In the genomic region with DNA sequence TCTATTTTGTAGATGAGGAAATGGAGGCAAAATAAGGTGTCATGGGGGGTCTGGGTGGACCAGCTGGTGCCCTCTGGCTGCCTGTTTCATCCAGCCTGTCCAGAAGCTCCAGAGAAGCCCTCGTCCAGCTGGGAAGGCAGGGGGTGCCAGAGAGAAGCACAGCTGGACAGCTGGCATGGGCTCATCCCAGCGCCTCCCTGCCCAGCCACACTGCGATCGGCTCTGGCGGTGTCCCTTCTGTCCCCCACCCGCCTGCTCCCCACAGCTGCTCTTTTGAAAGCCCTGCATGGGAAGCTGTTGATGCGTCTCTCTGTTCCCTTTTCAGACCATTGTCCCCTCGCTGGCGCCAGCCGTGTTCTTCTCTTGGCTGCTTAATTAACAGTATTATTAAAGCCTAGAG, we compare ENCODE assay signal across 12 cellular contexts.
DNase-seq lines count a peak whose midpoint lies in the region; ATAC-seq and TF ChIP-seq lines count a peak whose summit lies in the region.
"Had no signal": no experiment of that assay in that cellular context is flagged by ENCODE, and none has a peak within 500 bp of the region (broad histone marks: within the 10 kb centered on the region; RNA-seq: fewer than 3 reads in every experiment).

No MANE protein-coding gene starts in this region.

- no peak for ATAC-seq in HG03460 (IDR thresholded peaks at IDR 0.05; ENCODE audit: unreplicated experiment)
- ATAC-seq: right lobe of liver had no signal

- peaks cover 0 to 5% (median 0%) of the 10 kb centered on the region in 8 donors for H3K9me3 ChIP-seq in spleen
- H3K9me3 ChIP-seq: right lobe of liver had no signal

- intact Hi-C loops in spleen (cut with DNase I; ENCODE audit: low total_unique reads): no loop called here

- H3K27ac ChIP-seq in spleen: no peak overlapping the region
- H3K27ac ChIP-seq: right lobe of liver had no signal

- peaks cover 0 to 11% (median 0%) of the 10 kb centered on the region in 6 donors for H3K4me1 ChIP-seq in spleen
- H3K4me1 ChIP-seq: right lobe of liver had no signal

- H3K27me3 ChIP-seq in spleen (replicated peaks in 1 of 7): peaks cover 0 to 38% (median 0%) of the 10 kb centered on the region in 7 donors
- H3K27me3 ChIP-seq: right lobe of liver had no signal

- no peak for TF ChIP-seq POLR2A in spleen (IDR thresholded peaks at IDR 0.05)

- DNase-seq in NCI-H748 (lab: John Stamatoyannopoulos, UW; ENCODE audit: unreplicated experiment): peak; percentile 47
- DNase-seq in NCI-H748 treated with DMSO at 0.1 percent for 48 hours (lab: John Stamatoyannopoulos, UW): no peak
- peak in 54 of 58 donors; percentile 4 to 94 (median 72) for DNase-seq in anterior cingulate cortex (lab: John Stamatoyannopoulos, UW)
- peak; percentile 70 for DNase-seq in inferior parietal cortex (ENCODE audit: extremely low spot score)
- peak; percentile 37 for DNase-seq in spleen
- no peak for DNase-seq in AML-193 (lab: John Stamatoyannopoulos, UW)
- DNase-seq in NCI-H1694 (lab: John Stamatoyannopoulos, UW): no peak
- DNase-seq: GDM1, NCI-H1417 treated with DMSO at 0.1 percent for 48 hours, right lobe of liver, T-helper 9 cell had no signal

- no peaks in the 10 kb centered on the region for H3K36me3 ChIP-seq in spleen
- H3K36me3 ChIP-seq: right lobe of liver had no signal

- 53 to 65% (median 58%) methylated on average over 10 of the region's 10 CpGs for WGBS in spleen, 5 donors

- TF ChIP-seq CTCF in spleen (IDR thresholded peaks at IDR 0.05 in 8 of 11, conservative IDR thresholded peaks at IDR 0.05 in 3 of 11): peak in 2 of 11 experiments; percentile 14 to 20

- H3K4me3 ChIP-seq in spleen: no peak overlapping the region
- H3K4me3 ChIP-seq: right lobe of liver had no signal

Comparison
In these comparisons a context has a peak if more than half of its experiments do, and no peak if none do; other contexts are left out.
1. DNase-seq: peak in NCI-H748 (single experiment), anterior cingulate cortex (54 of 58), inferior parietal cortex (single experiment) and spleen (single experiment); none in NCI-H748 treated with DMSO at 0.1 percent for 48 hours (single experiment), AML-193 (0 of 2) and NCI-H1694 (single experiment).